Comparison of ENCODE assay signal across 1 cellular context in genomic region chr19:19348266-19348665, GRCh38.
TF ChIP-seq lines count a peak whose summit lies in the region.

No MANE protein-coding gene starts in this region.

TF ChIP-seq in H1, 55 proteins besides CTCF, POLR2A, EP300 and RAD21:
- TF ChIP-seq SUZ12 (IDR thresholded peaks at IDR 0.05; ENCODE audit: low read length) (no peak), NANOG (IDR thresholded peaks at IDR 0.05; ENCODE audit: insufficient read depth, low read depth, low read length, poor library complexity, severe bottlenecking) (no peak), POLR2AphosphoS5 (IDR thresholded peaks at IDR 0.05; ENCODE audit: low read depth, low read length) (no peak), SAP30 (IDR thresholded peaks at IDR 0.05; ENCODE audit: insufficient read depth, insufficient replicate concordance, low read length) (no peak), RBBP5 (IDR thresholded peaks at IDR 0.05; ENCODE audit: borderline replicate concordance, low read depth, low read length) (no peak), RXRA (IDR thresholded peaks at IDR 0.05; ENCODE audit: insufficient read depth, low read depth, low read length) (no peak)
